13 cellular contexts compared by ENCODE assay signal in the genomic region with DNA sequence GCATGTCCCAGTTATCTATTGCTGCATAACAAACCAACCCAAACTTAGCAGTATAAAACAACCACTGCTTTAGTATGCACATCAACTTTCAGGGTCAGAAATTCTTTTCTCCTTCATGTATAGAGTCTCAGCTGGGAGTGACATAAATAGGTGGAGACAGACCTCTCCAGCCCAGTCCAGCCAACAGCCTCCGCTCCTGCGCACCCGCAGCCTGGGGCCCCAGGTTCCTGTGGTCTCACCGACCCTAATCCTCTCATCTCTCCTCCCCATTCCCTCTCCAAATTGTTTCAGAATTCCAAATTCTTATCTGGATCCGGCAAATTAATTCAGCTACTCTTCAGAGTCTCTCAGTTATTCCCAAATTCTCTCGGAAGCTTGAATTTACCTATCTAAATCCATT. TPM values are rescaled to one million over a fixed set of nuclear protein-coding genes. Genes with fewer than 3 reads are reported as not detected.
DNase-seq lines count a peak whose midpoint lies in the region; ATAC-seq and TF ChIP-seq lines count a peak whose summit lies in the region.
"Had no signal": no experiment of that assay in that cellular context is flagged by ENCODE, and none has a peak within 500 bp of the region (broad histone marks: within the 10 kb centered on the region; RNA-seq: fewer than 3 reads in every experiment).

No MANE protein-coding gene starts in this region.

- H3K9me3 ChIP-seq in OCI-LY3 (ENCODE audit: insufficient read depth, low read length) (no peaks in the 10 kb centered on the region), neural cell (ENCODE audit: low read length) (no peaks in the 10 kb centered on the region)
- H3K9me3 ChIP-seq: tibial artery had no signal

- no peak for TF ChIP-seq CTCF in GM23338 (conservative IDR thresholded peaks at IDR 0.05; ENCODE audit: low read depth in 2 of 2)
- no peak for TF ChIP-seq CTCF in OCI-LY3 (IDR thresholded peaks at IDR 0.05; ENCODE audit: low read depth, low read length)
- no peak for TF ChIP-seq CTCF in neural cell (IDR thresholded peaks at IDR 0.05; ENCODE audit: poor library complexity, severe bottlenecking)

- intact Hi-C loops in posterior vena cava (cut with DNase I): no loop called here

- H3K4me2 ChIP-seq in GM23338: peak overlapping the region; percentile 94
- H3K4me2 ChIP-seq in OCI-LY3 (ENCODE audit: low read length): peak overlapping the region; percentile 57
- no peak overlapping the region for H3K4me2 ChIP-seq in neural cell (ENCODE audit: low read length)

- no peak overlapping the region for H3K27ac Mint-ChIP-seq in GM23338
- H3K27ac Mint-ChIP-seq in central memory CD8-positive, alpha-beta T cell (ENCODE audit: low read depth): peak overlapping the region; percentile 29

- no peak for TF ChIP-seq RAD21 in neural cell (conservative IDR thresholded peaks at IDR 0.05)

- H3K36me3 Mint-ChIP-seq in GM23338 (ENCODE audit: low read depth): no peaks in the 10 kb centered on the region
- no peaks in the 10 kb centered on the region for H3K36me3 Mint-ChIP-seq in central memory CD8-positive, alpha-beta T cell (ENCODE audit: insufficient read depth)

- ATAC-seq in GM23338 (peak; percentile 4; the same call in 1 of the 3 replicates), HG03520 (IDR thresholded peaks at IDR 0.05; ENCODE audit: unreplicated experiment) (no peak)
- no peak for ATAC-seq in central memory CD8-positive, alpha-beta T cell (replicated peaks; ENCODE audit: extremely low read depth, poor library complexity, severe bottlenecking)

- no peaks in the 10 kb centered on the region; the same call in 2 of the 3 replicates for H3K9me3 Mint-ChIP-seq in GM23338
- H3K9me3 Mint-ChIP-seq in central memory CD8-positive, alpha-beta T cell: no peaks in the 10 kb centered on the region

- H3K36me3 ChIP-seq in GM23338 (ENCODE audit: insufficient read depth) (no peaks in the 10 kb centered on the region), OCI-LY3 (replicated peaks; ENCODE audit: low read depth, low read length) (no peaks in the 10 kb centered on the region), neural cell (ENCODE audit: insufficient read depth, low read length) (no peaks in the 10 kb centered on the region)
- H3K36me3 ChIP-seq: tibial artery had no signal

- H3K27me3 Mint-ChIP-seq in GM23338 (ENCODE audit: insufficient read depth, low read depth, poor library complexity): peaks cover 26% of the 10 kb centered on the region
- H3K27me3 Mint-ChIP-seq in central memory CD8-positive, alpha-beta T cell: peaks cover 47% of the 10 kb centered on the region

- H3F3A ChIP-seq in GM23338 (replicated peaks; ENCODE audit: low read depth) (no peaks in the 10 kb centered on the region), neural cell (ENCODE audit: insufficient read depth, low read length, poor library complexity, severe bottlenecking) (no peaks in the 10 kb centered on the region)

- peak overlapping the region; percentile 95 for H2AFZ ChIP-seq in GM23338
- no peak overlapping the region for H2AFZ ChIP-seq in OCI-LY3 (ENCODE audit: low read depth, low read length)
- H2AFZ ChIP-seq in neural cell (ENCODE audit: low read depth, low read length): no peak overlapping the region

- no peak for TF ChIP-seq EP300 in neural cell (conservative IDR thresholded peaks at IDR 0.05; ENCODE audit: poor library complexity, severe bottlenecking)

- H3K9me2 ChIP-seq in GM23338 (ENCODE audit: insufficient read depth) (no peaks in the 10 kb centered on the region), neural cell (ENCODE audit: insufficient read depth, low read length) (no peaks in the 10 kb centered on the region)

- H3K4me1 Mint-ChIP-seq in GM23338: peaks cover 35% of the 10 kb centered on the region
- H3K4me1 Mint-ChIP-seq in central memory CD8-positive, alpha-beta T cell: peaks cover 21% of the 10 kb centered on the region

- H3K4me1 ChIP-seq in GM23338 (ENCODE audit: insufficient read depth) (peaks cover 18% of the 10 kb centered on the region), OCI-LY3 (ENCODE audit: low read length) (peaks cover 20% of the 10 kb centered on the region)

- H3K27me3 ChIP-seq in GM23338 (ENCODE audit: insufficient read depth) (peaks cover 35% of the 10 kb centered on the region), OCI-LY3 (ENCODE audit: low read depth, low read length) (peaks cover 24% of the 10 kb centered on the region), neural cell (ENCODE audit: insufficient read depth, low read depth, low read length) (peaks cover 22% of the 10 kb centered on the region)

- H3K27ac ChIP-seq in GM23338 (ENCODE audit: low read depth) (no peak overlapping the region), OCI-LY3 (ENCODE audit: low read length) (no peak overlapping the region), neural cell (ENCODE audit: low read length) (no peak overlapping the region)
- H3K27ac ChIP-seq: tibial artery had no signal

- no peak for DNase-seq in GM23338 (ENCODE audit: low spot score)
- DNase-seq in central memory CD8-positive, alpha-beta T cell (ENCODE audit: low spot score in 2 of 2): no peak
- no peak for DNase-seq in EL
- DNase-seq in posterior vena cava (ENCODE audit: low spot score): no peak
- no peak for DNase-seq in H4 (ENCODE audit: low spot score)
- DNase-seq: effector CD8-positive, alpha-beta T cell; foreskin melanocyte; OCI-M1; small intestine; tibial artery had no signal

- H4K20me1 ChIP-seq in GM23338 (replicated peaks; ENCODE audit: insufficient read depth) (no peaks in the 10 kb centered on the region; the same call in 1 of the 2 replicates), OCI-LY3 (ENCODE audit: insufficient read depth, low read length) (no peaks in the 10 kb centered on the region), neural cell (ENCODE audit: insufficient read depth) (no peaks in the 10 kb centered on the region)

- peak overlapping the region; percentile 64 for H3K4me3 Mint-ChIP-seq in GM23338
- peak overlapping the region; percentile 50 for H3K4me3 Mint-ChIP-seq in central memory CD8-positive, alpha-beta T cell

- no peaks in the 10 kb centered on the region for H3K79me2 ChIP-seq in GM23338 (replicated peaks; ENCODE audit: insufficient read depth)
- no peaks in the 10 kb centered on the region for H3K79me2 ChIP-seq in OCI-LY3 (ENCODE audit: low read length)
- no peaks in the 10 kb centered on the region for H3K79me2 ChIP-seq in neural cell (replicated peaks; ENCODE audit: insufficient read depth, low read length)

- H3K9ac ChIP-seq in OCI-LY3 (ENCODE audit: low read length): no peak overlapping the region
- peak overlapping the region; percentile 51 for H3K9ac ChIP-seq in neural cell (ENCODE audit: low read length)

- peak overlapping the region; percentile 79 for H3K4me3 ChIP-seq in GM23338
- H3K4me3 ChIP-seq in OCI-LY3 (ENCODE audit: low read length): no peak overlapping the region
- H3K4me3 ChIP-seq in neural cell (ENCODE audit: low read length): peak overlapping the region; percentile 77

TF ChIP-seq in neural cell, 6 proteins besides CTCF, POLR2A, EP300 and RAD21:
- no peak for TF ChIP-seq SMC3 (conservative IDR thresholded peaks at IDR 0.05; ENCODE audit: poor library complexity)
- TF ChIP-seq EZH2 (IDR thresholded peaks at IDR 0.05; ENCODE audit: borderline replicate concordance, insufficient read depth, low read length, poor library complexity, severe bottlenecking): no peak
- no peak for TF ChIP-seq POLR2AphosphoS5 (IDR thresholded peaks at IDR 0.05)
- TF ChIP-seq MXI1 (conservative IDR thresholded peaks at IDR 0.05; ENCODE audit: poor library complexity, severe bottlenecking): no peak
- TF ChIP-seq, protein P1, sequence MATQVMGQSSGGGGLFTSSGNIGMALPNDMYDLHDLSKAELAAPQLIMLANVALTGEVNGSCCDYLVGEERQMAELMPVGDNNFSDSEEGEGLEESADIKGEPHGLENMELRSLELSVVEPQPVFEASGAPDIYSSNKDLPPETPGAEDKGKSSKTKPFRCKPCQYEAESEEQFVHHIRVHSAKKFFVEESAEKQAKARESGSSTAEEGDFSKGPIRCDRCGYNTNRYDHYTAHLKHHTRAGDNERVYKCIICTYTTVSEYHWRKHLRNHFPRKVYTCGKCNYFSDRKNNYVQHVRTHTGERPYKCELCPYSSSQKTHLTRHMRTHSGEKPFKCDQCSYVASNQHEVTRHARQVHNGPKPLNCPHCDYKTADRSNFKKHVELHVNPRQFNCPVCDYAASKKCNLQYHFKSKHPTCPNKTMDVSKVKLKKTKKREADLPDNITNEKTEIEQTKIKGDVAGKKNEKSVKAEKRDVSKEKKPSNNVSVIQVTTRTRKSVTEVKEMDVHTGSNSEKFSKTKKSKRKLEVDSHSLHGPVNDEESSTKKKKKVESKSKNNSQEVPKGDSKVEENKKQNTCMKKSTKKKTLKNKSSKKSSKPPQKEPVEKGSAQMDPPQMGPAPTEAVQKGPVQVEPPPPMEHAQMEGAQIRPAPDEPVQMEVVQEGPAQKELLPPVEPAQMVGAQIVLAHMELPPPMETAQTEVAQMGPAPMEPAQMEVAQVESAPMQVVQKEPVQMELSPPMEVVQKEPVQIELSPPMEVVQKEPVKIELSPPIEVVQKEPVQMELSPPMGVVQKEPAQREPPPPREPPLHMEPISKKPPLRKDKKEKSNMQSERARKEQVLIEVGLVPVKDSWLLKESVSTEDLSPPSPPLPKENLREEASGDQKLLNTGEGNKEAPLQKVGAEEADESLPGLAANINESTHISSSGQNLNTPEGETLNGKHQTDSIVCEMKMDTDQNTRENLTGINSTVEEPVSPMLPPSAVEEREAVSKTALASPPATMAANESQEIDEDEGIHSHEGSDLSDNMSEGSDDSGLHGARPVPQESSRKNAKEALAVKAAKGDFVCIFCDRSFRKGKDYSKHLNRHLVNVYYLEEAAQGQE (IDR thresholded peaks at IDR 0.05; ENCODE audit: borderline replicate concordance): no peak
- TF ChIP-seq TAF1 (IDR thresholded peaks at IDR 0.05; ENCODE audit: low read depth): no peak

RNA-seq across cellular contexts. Expression of a gene that starts 0.5 kb away (rescaled TPM):
- 0.78 and 1.0 TPM in 2 replicates for total RNA-seq in GM23338 (2014; rRNA removed; shearing (Covaris generic))
- polyA plus RNA-seq in GM23338 (2016; fragmentation: Nextera tagmentation; extraction: Ambion mirVana) (0.19 and 0.40 TPM in 2 replicates), neural cell (not detected in 2 replicates)
- not detected in 2 replicates for polyA minus RNA-seq in neural cell
- not detected for total RNA-seq in posterior vena cava
- total RNA-seq in H4 (2014; rRNA removed; shearing (Covaris generic)): 0.08 and 0.14 TPM in 2 replicates
- polyA plus RNA-seq: small intestine had no signal
